In the genomic region with DNA sequence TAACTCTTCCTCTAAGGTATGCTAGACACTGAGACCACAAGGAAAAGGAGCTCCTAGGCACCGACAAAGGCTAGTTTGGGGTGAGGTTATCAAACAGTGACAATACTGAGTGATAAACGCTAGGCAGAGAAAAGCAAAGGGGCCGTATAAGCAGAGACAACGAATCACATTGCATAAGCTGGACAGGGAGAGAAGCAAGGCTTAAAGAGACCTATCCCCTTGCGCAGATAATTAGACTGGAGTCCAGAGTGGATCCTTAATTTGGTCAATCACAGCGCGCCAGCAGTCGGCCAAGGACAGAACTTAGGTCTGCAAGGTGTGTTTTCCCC, we compare ENCODE assay signal across 8 cellular contexts. TPM values are rescaled to one million over a fixed set of nuclear protein-coding genes. Genes with fewer than 3 reads are reported as not detected.
DNase-seq lines count a peak whose midpoint lies in the region; TF ChIP-seq lines count a peak whose summit lies in the region.

No MANE protein-coding gene starts in this region.

- no peaks in the 10 kb centered on the region for H3K27me3 ChIP-seq in SU-DHL-6 (ENCODE audit: low read length)

- no peaks in the 10 kb centered on the region for H3K9me2 ChIP-seq in SU-DHL-6 (replicated peaks; ENCODE audit: insufficient read depth, low read length)

- intact Hi-C loops in activated CD4-positive, alpha-beta T cell treated with anti-CD3 and anti-CD28 coated beads, Interleukin-2, amount 10 ng/mL, durations not matched to agents 24 days and 14 days (cut with micrococcal nuclease), result loop anchor here (1.0 to 5.0 kb wide), 7 partner anchors 51 to 524 kb away; a partner anchor contains a TSS

- H3F3A ChIP-seq in SU-DHL-6 (ENCODE audit: insufficient read depth), result peaks cover 10% of the 10 kb centered on the region; the same call in 1 of the 2 replicates

- H3K27ac Mint-ChIP-seq in activated CD4-positive, alpha-beta T cell treated with anti-CD3 and anti-CD28 coated beads, Interleukin-2, amount 10 ng/mL, durations not matched to agents 24 days and 14 days, result peak overlapping the region; percentile 97
- peak overlapping the region; percentile 100 for H3K27ac Mint-ChIP-seq in progenitor cell of endocrine pancreas

- no peaks in the 10 kb centered on the region for H3K9me3 ChIP-seq in SU-DHL-6 (ENCODE audit: insufficient read depth, low read length)

- TF ChIP-seq CTCF in SU-DHL-6 (IDR thresholded peaks at IDR 0.05; ENCODE audit: insufficient read depth, low read length, poor library complexity, severe bottlenecking) (no peak), foreskin fibroblast (IDR thresholded peaks at IDR 0.05; ENCODE audit: low read depth, low read length) (no peak), progenitor cell of endocrine pancreas (IDR thresholded peaks at IDR 0.05; ENCODE audit: unreplicated experiment) (no peak)

- H3K79me2 ChIP-seq in SU-DHL-6 (ENCODE audit: insufficient read depth, low read length), result peaks cover 42% of the 10 kb centered on the region

- peaks cover 16% of the 10 kb centered on the region for H3K36me3 ChIP-seq in SU-DHL-6 (ENCODE audit: low read length)

- H3K4me3 ChIP-seq in SU-DHL-6 (ENCODE audit: insufficient read depth, low read length, poor library complexity, severe bottlenecking) (peak overlapping the region; percentile 81), foreskin fibroblast (ENCODE audit: low read depth in 1 of 2, low read length in 2 of 2) (peak overlapping the region; percentile 75 to 87)

- H3K36me3 Mint-ChIP-seq in activated CD4-positive, alpha-beta T cell treated with anti-CD3 and anti-CD28 coated beads, Interleukin-2, amount 10 ng/mL, durations not matched to agents 24 days and 14 days (ENCODE audit: low read depth), result peaks cover 30% of the 10 kb centered on the region
- peaks cover 18% of the 10 kb centered on the region for H3K36me3 Mint-ChIP-seq in progenitor cell of endocrine pancreas (ENCODE audit: insufficient read depth)

- H4K20me1 ChIP-seq in SU-DHL-6 (ENCODE audit: low read depth, low read length), result no peaks in the 10 kb centered on the region

- no peaks in the 10 kb centered on the region for H3K9me3 Mint-ChIP-seq in activated CD4-positive, alpha-beta T cell treated with anti-CD3 and anti-CD28 coated beads, Interleukin-2, amount 10 ng/mL, durations not matched to agents 24 days and 14 days
- no peaks in the 10 kb centered on the region for H3K9me3 Mint-ChIP-seq in progenitor cell of endocrine pancreas (ENCODE audit: low read depth)

- no peaks in the 10 kb centered on the region for H3K27me3 Mint-ChIP-seq in activated CD4-positive, alpha-beta T cell treated with anti-CD3 and anti-CD28 coated beads, Interleukin-2, amount 10 ng/mL, durations not matched to agents 24 days and 14 days
- no peaks in the 10 kb centered on the region for H3K27me3 Mint-ChIP-seq in progenitor cell of endocrine pancreas

- peak overlapping the region; percentile 77 for H3K9ac ChIP-seq in SU-DHL-6 (ENCODE audit: low read length)

- H3K4me2 ChIP-seq in SU-DHL-6 (ENCODE audit: low read depth, low read length, poor library complexity, severe bottlenecking), result peak overlapping the region; percentile 91

- H2AFZ ChIP-seq in SU-DHL-6 (ENCODE audit: low read depth, low read length, severe bottlenecking), result peak overlapping the region; percentile 75

- no peak for DNase-seq in activated CD4-positive, alpha-beta T cell treated with anti-CD3 and anti-CD28 coated beads, Interleukin-2, amount 10 ng/mL, durations not matched to agents 24 days and 14 days
- no peak for DNase-seq in activated CD4-positive, alpha-beta T cell treated with anti-CD3 and anti-CD28 coated beads, Interleukin-2, amount 50 U/mL, for 4 hours
- no peak for DNase-seq in foreskin fibroblast
- DNase-seq in progenitor cell of endocrine pancreas (ENCODE audit: low spot score, unreplicated experiment), result no peak
- DNase-seq in GF-D8 (lab: John Stamatoyannopoulos, UW), result no peak
- no peak for DNase-seq in amygdala (lab: John Stamatoyannopoulos, UW)
- no peak for DNase-seq in NCI-H69 (lab: John Stamatoyannopoulos, UW)

- H3K4me3 Mint-ChIP-seq in activated CD4-positive, alpha-beta T cell treated with anti-CD3 and anti-CD28 coated beads, Interleukin-2, amount 10 ng/mL, durations not matched to agents 24 days and 14 days, result peak overlapping the region; percentile 98
- peak overlapping the region; percentile 99 for H3K4me3 Mint-ChIP-seq in progenitor cell of endocrine pancreas (ENCODE audit: low read depth)

- H3K27ac ChIP-seq in SU-DHL-6 (ENCODE audit: low read depth, low read length), result peak overlapping the region; percentile 13; the same call in 1 of the 2 replicates

- H3K4me1 Mint-ChIP-seq in activated CD4-positive, alpha-beta T cell treated with anti-CD3 and anti-CD28 coated beads, Interleukin-2, amount 10 ng/mL, durations not matched to agents 24 days and 14 days, result peaks cover 23% of the 10 kb centered on the region
- peaks cover 8% of the 10 kb centered on the region for H3K4me1 Mint-ChIP-seq in progenitor cell of endocrine pancreas (ENCODE audit: low read depth)

RNA-seq across cellular contexts. Expression of a gene that starts 0.5 kb away (rescaled TPM):
- total RNA-seq in activated CD4-positive, alpha-beta T cell treated with anti-CD3 and anti-CD28 coated beads, Interleukin-2, amount 10 ng/mL, durations not matched to agents 24 days and 14 days, result 28.6 and 30.2 TPM in 2 replicates
- 25.2 and 25.4 TPM in 2 replicates for total RNA-seq in progenitor cell of endocrine pancreas

RNA-seq across cellular contexts. Expression of a gene that starts 50.9 kb away (rescaled TPM):
- 319 and 328 TPM in 2 replicates for total RNA-seq in activated CD4-positive, alpha-beta T cell treated with anti-CD3 and anti-CD28 coated beads, Interleukin-2, amount 10 ng/mL, durations not matched to agents 24 days and 14 days
- total RNA-seq in progenitor cell of endocrine pancreas, result 240 and 247 TPM in 2 replicates
